ENCODE assay signal across 25 cellular contexts in the genomic region with DNA sequence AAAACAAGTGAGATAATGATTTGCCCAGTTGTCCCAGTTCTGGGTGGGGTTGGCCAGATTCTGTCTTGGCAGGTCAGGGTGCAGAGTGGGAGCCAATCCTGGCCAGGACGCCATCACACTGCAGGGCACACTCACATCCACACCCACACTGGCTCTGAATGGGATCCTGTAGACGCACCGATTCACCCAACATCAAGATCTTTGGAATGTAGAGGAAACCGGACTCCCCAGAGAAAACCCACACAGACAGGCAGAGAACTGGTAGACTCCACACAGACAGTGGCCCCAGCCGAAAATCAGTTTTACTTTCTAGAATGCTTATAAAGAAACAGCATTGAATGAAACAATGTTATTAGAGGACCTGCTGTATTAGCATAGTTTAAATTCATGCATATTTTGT.
"Had no signal": no experiment of that assay in that cellular context is flagged by ENCODE, and none has a peak within 500 bp of the region (broad histone marks: within the 10 kb centered on the region; RNA-seq: fewer than 3 reads in every experiment).

No MANE protein-coding gene starts in this region.

- H3K27me3 Mint-ChIP-seq: progenitor cell of endocrine pancreas, type B pancreatic cell had no signal

- H3K27me3 ChIP-seq: esophagus squamous epithelium, right lobe of liver, thyroid gland had no signal

- H3K36me3 Mint-ChIP-seq: natural killer cell, type B pancreatic cell had no signal

- H3K4me1 ChIP-seq: esophagus squamous epithelium, lower lobe of right lung, parathyroid adenoma, right lobe of liver, thyroid gland had no signal

- H3K9ac ChIP-seq: parathyroid adenoma had no signal

- H3K9me3 ChIP-seq: esophagus squamous epithelium, lower lobe of right lung, right lobe of liver, thyroid gland had no signal

- H3K27ac ChIP-seq: esophagus squamous epithelium, lower lobe of right lung, parathyroid adenoma, right lobe of liver, thyroid gland had no signal

- H3K4me2 ChIP-seq: smooth muscle cell had no signal

- FAIRE-seq: endometrium, frontal cortex, keratinocyte, urothelium cell line had no signal

- H3K27ac Mint-ChIP-seq: effector memory CD8-positive, alpha-beta T cell; natural killer cell; progenitor cell of endocrine pancreas; stimulated activated naive CD8-positive, alpha-beta T cell treated with anti-CD3 and anti-CD28 coated beads, Interleukin-15, amount 100 ng/mL, for 72 hours; type B pancreatic cell had no signal

- H3K4me1 Mint-ChIP-seq: natural killer cell; stimulated activated naive CD8-positive, alpha-beta T cell treated with anti-CD3 and anti-CD28 coated beads, Interleukin-15, amount 100 ng/mL, for 72 hours had no signal

- H3K36me3 ChIP-seq: esophagus squamous epithelium, lower lobe of right lung, right lobe of liver, thyroid gland had no signal

- H3K4me3 Mint-ChIP-seq: effector memory CD8-positive, alpha-beta T cell; natural killer cell; stimulated activated naive CD8-positive, alpha-beta T cell treated with anti-CD3 and anti-CD28 coated beads, Interleukin-15, amount 100 ng/mL, for 72 hours; type B pancreatic cell had no signal

- ATAC-seq: effector memory CD8-positive, alpha-beta T cell; left ventricle myocardium superior; lower lobe of right lung; natural killer cell; right lobe of liver; stimulated activated naive CD8-positive, alpha-beta T cell treated with anti-CD3 and anti-CD28 coated beads, Interleukin-15, amount 100 ng/mL, for 72 hours had no signal

- H2AFZ ChIP-seq: parathyroid adenoma had no signal

- H3K9me3 Mint-ChIP-seq: effector memory CD8-positive, alpha-beta T cell; natural killer cell; stimulated activated naive CD8-positive, alpha-beta T cell treated with anti-CD3 and anti-CD28 coated beads, Interleukin-15, amount 100 ng/mL, for 72 hours had no signal

- H3K79me2 ChIP-seq: parathyroid adenoma had no signal

- H3K4me3 ChIP-seq: esophagus squamous epithelium, lower lobe of right lung, right lobe of liver, smooth muscle cell, thyroid gland had no signal

- DNase-seq: cortex of kidney; effector memory CD8-positive, alpha-beta T cell; erythroblast; esophagus squamous epithelium; head of caudate nucleus; left ventricle myocardium superior; lower lobe of right lung; natural killer cell; occipital lobe; right lobe of liver; stimulated activated CD4-positive, alpha-beta T cell treated with anti-CD3 and anti-CD28 coated beads, Interleukin-12 subunit alpha, Interleukin-12 subunit beta, amount 100 ng/mL, for 4 hours; stimulated activated CD4-positive, alpha-beta T cell treated with anti-CD3 and anti-CD28 coated beads, Interleukin-1b, Interleukin-23, amount 100 ng/mL, for 48 hours; stimulated activated CD4-positive, alpha-beta T cell treated with anti-CD3 and anti-CD28 coated beads, Interleukin-4, amount 100 ng/mL, for 1 hour; stimulated activated CD8-positive, alpha-beta memory T cell treated with anti-CD3 and anti-CD28 coated beads, Interleukin-4, amount 100 ng/mL, for 48 hours; stimulated activated naive CD4-positive, alpha-beta T cell; stimulated activated naive CD8-positive, alpha-beta T cell treated with anti-CD3 and anti-CD28 coated beads, Interleukin-15, amount 100 ng/mL, for 72 hours; thyroid gland had no signal
